In genomic region chr14:22822619-22823551, GRCh38 we compare ENCODE assay signal across 8 cellular contexts. TPM values are rescaled to one million over a fixed set of nuclear protein-coding genes. Genes with fewer than 3 reads are reported as not detected.
DNase-seq lines count a peak whose midpoint lies in the region; ATAC-seq and TF ChIP-seq lines count a peak whose summit lies in the region.

No MANE protein-coding gene starts in this region.

- H3K36me3 ChIP-seq in adipocyte (ENCODE audit: control insufficient read depth, insufficient read depth, low read length, severe bottlenecking) (no peaks in the 10 kb centered on the region), rectal smooth muscle tissue (ENCODE audit: control insufficient read depth, insufficient read depth, low read length) (no peaks in the 10 kb centered on the region), vagina (no peaks in the 10 kb centered on the region)

- 2% methylated on average over 41 of the region's 41 CpGs for WGBS in right cardiac atrium

- no peak for TF ChIP-seq POLR2A in vagina (IDR thresholded peaks at IDR 0.05)

- H3K4me1 ChIP-seq in adipocyte (ENCODE audit: control insufficient read depth, insufficient read depth, low read length) (peaks cover 32% of the 10 kb centered on the region), right cardiac atrium (ENCODE audit: control insufficient read depth, insufficient read depth, low read length) (no peaks in the 10 kb centered on the region), rectal smooth muscle tissue (ENCODE audit: control insufficient read depth, insufficient read depth, low read length) (peaks cover 8% of the 10 kb centered on the region), vagina (peaks cover 14% of the 10 kb centered on the region)

- peak overlapping the region; percentile 78 for H3K9ac ChIP-seq in adipocyte (ENCODE audit: low read length)
- no peak overlapping the region for H3K9ac ChIP-seq in rectal smooth muscle tissue (ENCODE audit: low read length)

- H3K27ac ChIP-seq in right cardiac atrium (ENCODE audit: low read length): no peak overlapping the region
- no peak overlapping the region for H3K27ac ChIP-seq in rectal smooth muscle tissue (ENCODE audit: low read depth, low read length)
- H3K27ac ChIP-seq in vagina: peak overlapping the region; percentile 83

- TF ChIP-seq CTCF in vagina (IDR thresholded peaks at IDR 0.05): peak; percentile 70 to 86 (median 74)

- H3K4me3 ChIP-seq in adipocyte (ENCODE audit: low read length) (peak overlapping the region; percentile 73), right cardiac atrium (ENCODE audit: low read length) (peak overlapping the region; percentile 48), rectal smooth muscle tissue (ENCODE audit: low read length) (peak overlapping the region; percentile 58), vagina (peak overlapping the region; percentile 42 to 54)

- H3K9me3 ChIP-seq in adipocyte (ENCODE audit: control insufficient read depth, low read length): no peaks in the 10 kb centered on the region
- no peaks in the 10 kb centered on the region for H3K9me3 ChIP-seq in right cardiac atrium (ENCODE audit: control insufficient read depth, low read length)
- no peaks in the 10 kb centered on the region for H3K9me3 ChIP-seq in vagina

- DNase-seq in Right ventricle myocardium inferior (ENCODE audit: missing footprints) (peak; percentile 86), cardiac septum (ENCODE audit: low spot score) (no peak), SW480 (ENCODE audit: low spot score) (peak; percentile 83), adipocyte (ENCODE audit: low read depth) (peak; percentile 95), right cardiac atrium (peak; percentile 82 to 92 (median 90)), vagina (ENCODE audit: extremely low spot score in 2 of 2) (no peak)

- ATAC-seq in Right ventricle myocardium inferior (peak; percentile 86), HG03342 (IDR thresholded peaks at IDR 0.05; ENCODE audit: unreplicated experiment) (peak; percentile 36), right cardiac atrium (peak; percentile 85 to 89)

- intact Hi-C loops in Right ventricle myocardium inferior (cut with DNase I) (loop anchor here (1.0 to 10.0 kb wide), 4 partner anchors 30 to 428 kb away; partner anchors contain the start of gene OXA1L), cardiac septum (cut with DNase I) (loop anchor here (1.0 kb wide), 1 partner anchor 30 kb away; no protein-coding TSS in a partner anchor), right cardiac atrium (cut with DNase I) (loop anchor here (1.0 to 10.0 kb wide), 3 partner anchors 28 to 268 kb away; no protein-coding TSS in a partner anchor), vagina (cut with DNase I) (loop anchor here (1.0 kb wide), 1 partner anchor 30 kb away; no protein-coding TSS in a partner anchor)

- H3K27me3 ChIP-seq in adipocyte (replicated peaks; ENCODE audit: control insufficient read depth, insufficient read depth, low read length) (no peaks in the 10 kb centered on the region), right cardiac atrium (ENCODE audit: control insufficient read depth, insufficient read depth) (no peaks in the 10 kb centered on the region), rectal smooth muscle tissue (ENCODE audit: control insufficient read depth, insufficient read depth, low read length) (no peaks in the 10 kb centered on the region), vagina (no peaks in the 10 kb centered on the region)

RNA-seq across cellular contexts. Expression of gene MRPL52, which starts 6.8 kb away (rescaled TPM):
- total RNA-seq in Right ventricle myocardium inferior (110 TPM), cardiac septum (96.7 TPM), right cardiac atrium (100 to 1,000 TPM in 1 of 4 donors, 10 to 100 TPM in 3; 86.2 to 115 (median 91.1) TPM), vagina (68.0 TPM)
- polyA plus RNA-seq in right cardiac atrium: 113 TPM

RNA-seq across cellular contexts. Expression of gene SLC7A7, which starts 7.7 kb away (rescaled TPM):
- total RNA-seq in Right ventricle myocardium inferior (5.8 TPM), cardiac septum (2.3 TPM), right cardiac atrium (10 to 100 TPM in 1 of 4 donors, 1 to 10 TPM in 3; 5.7 to 13.6 (median 7.5) TPM), vagina (7.4 TPM)
- polyA plus RNA-seq in right cardiac atrium: 3.1 TPM

RNA-seq across cellular contexts. Expression of gene MMP14, which starts 13.5 kb away (rescaled TPM):
- total RNA-seq in Right ventricle myocardium inferior: 26.0 TPM
- total RNA-seq in cardiac septum: 26.1 TPM
- total RNA-seq in right cardiac atrium: 10 to 100 TPM; 45.3 to 64.1 (median 50.0) TPM
- polyA plus RNA-seq in right cardiac atrium: 33.3 TPM
- 187 TPM for total RNA-seq in vagina

RNA-seq across cellular contexts. Expression of gene LRP10, which starts 48.7 kb away (rescaled TPM):
- total RNA-seq in Right ventricle myocardium inferior (59.2 TPM), cardiac septum (71.0 TPM), right cardiac atrium (10 to 100 TPM; 66.2 to 89.7 (median 76.5) TPM), vagina (137 TPM)
- polyA plus RNA-seq in right cardiac atrium: 28.7 TPM

RNA-seq across cellular contexts. Expression of gene OXA1L, which starts 56.4 kb away (rescaled TPM):
- total RNA-seq in Right ventricle myocardium inferior: 170 TPM
- total RNA-seq in cardiac septum: 111 TPM
- total RNA-seq in right cardiac atrium: 100 to 1,000 TPM in 3 of 4 donors, 10 to 100 TPM in 1; 92.6 to 123 (median 114) TPM
- 134 TPM for polyA plus RNA-seq in right cardiac atrium
- total RNA-seq in vagina: 90.8 TPM

Comparison
In these comparisons a context has a peak if more than half of its experiments do, and no peak if none do; other contexts are left out.
1. DNase-seq: peak in Right ventricle myocardium inferior (single experiment), SW480 (single experiment), adipocyte (single experiment) and right cardiac atrium (3 of 3); none in cardiac septum (single experiment) and vagina (0 of 2).
2. ATAC-seq: peak in every context shown above with its lines; median percentile 87 in right cardiac atrium; 86 in Right ventricle myocardium inferior; 36 in HG03342.
3. Peak in every context shown above with its lines, with median percentiles within 50 percentile points of each other: H3K4me3 ChIP-seq.